1 cellular context compared by ENCODE assay signal in the genomic region with DNA sequence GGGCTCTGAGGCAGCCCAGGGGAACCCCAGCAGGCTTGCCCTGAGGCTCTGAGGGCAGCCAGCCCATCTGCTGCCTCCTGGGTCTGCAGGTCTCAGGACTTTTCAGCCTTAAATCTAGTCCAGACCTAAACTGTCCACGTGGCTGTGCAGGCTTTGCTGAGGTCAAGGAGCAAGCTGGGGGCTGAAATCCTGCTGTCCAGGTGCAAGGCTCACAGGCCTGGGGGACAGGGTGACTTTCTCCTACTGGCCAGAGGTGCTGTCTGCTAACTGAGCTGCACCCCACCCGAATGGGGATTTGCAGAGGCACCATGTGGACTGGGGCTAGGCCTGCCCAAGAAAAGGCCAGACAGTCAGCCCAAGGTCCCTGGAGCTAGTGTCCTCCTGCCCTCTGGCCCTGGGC.
A peak's percentile ranks its signal among the peaks of the same experiment; 100 is the strongest.
TF ChIP-seq lines count a peak whose summit lies in the region.

No MANE protein-coding gene starts in this region.

TF ChIP-seq in HepG2, 621 proteins besides CTCF, POLR2A, EP300 and RAD21 (continued from another document and continues in another):
- no peak for TF ChIP-seq PAX8 (CRISPR knock-in tag; IDR thresholded peaks at IDR 0.05; ENCODE audit: borderline replicate concordance)
- TF ChIP-seq ZNF484 (CRISPR knock-in tag; IDR thresholded peaks at IDR 0.05; ENCODE audit: borderline replicate concordance, low read depth), result no peak
- TF ChIP-seq ZNF570 (CRISPR knock-in tag; IDR thresholded peaks at IDR 0.05; ENCODE audit: borderline replicate concordance), result no peak
- TF ChIP-seq RAD51 (IDR thresholded peaks at IDR 0.05; ENCODE audit: borderline replicate concordance), result no peak
- no peak for TF ChIP-seq YEATS2 (CRISPR knock-in tag; IDR thresholded peaks at IDR 0.05; ENCODE audit: borderline replicate concordance)
- TF ChIP-seq, protein P1, sequence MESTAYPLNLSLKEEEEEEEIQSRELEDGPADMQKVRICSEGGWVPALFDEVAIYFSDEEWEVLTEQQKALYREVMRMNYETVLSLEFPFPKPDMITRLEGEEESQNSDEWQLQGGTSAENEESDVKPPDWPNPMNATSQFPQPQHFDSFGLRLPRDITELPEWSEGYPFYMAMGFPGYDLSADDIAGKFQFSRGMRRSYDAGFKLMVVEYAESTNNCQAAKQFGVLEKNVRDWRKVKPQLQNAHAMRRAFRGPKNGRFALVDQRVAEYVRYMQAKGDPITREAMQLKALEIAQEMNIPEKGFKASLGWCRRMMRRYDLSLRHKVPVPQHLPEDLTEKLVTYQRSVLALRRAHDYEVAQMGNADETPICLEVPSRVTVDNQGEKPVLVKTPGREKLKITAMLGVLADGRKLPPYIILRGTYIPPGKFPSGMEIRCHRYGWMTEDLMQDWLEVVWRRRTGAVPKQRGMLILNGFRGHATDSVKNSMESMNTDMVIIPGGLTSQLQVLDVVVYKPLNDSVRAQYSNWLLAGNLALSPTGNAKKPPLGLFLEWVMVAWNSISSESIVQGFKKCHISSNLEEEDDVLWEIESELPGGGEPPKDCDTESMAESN (CRISPR knock-in tag; conservative IDR thresholded peaks at IDR 0.05), result no peak
- TF ChIP-seq MZF1 (CRISPR knock-in tag; IDR thresholded peaks at IDR 0.05; ENCODE audit: borderline replicate concordance), result no peak
- TF ChIP-seq HDAC1 (CRISPR knock-in tag; IDR thresholded peaks at IDR 0.05), result peak; percentile 47; the same call in 1 of the 2 replicates
- no peak for TF ChIP-seq WIZ (CRISPR knock-in tag; IDR thresholded peaks at IDR 0.05)
- TF ChIP-seq, protein P2, sequence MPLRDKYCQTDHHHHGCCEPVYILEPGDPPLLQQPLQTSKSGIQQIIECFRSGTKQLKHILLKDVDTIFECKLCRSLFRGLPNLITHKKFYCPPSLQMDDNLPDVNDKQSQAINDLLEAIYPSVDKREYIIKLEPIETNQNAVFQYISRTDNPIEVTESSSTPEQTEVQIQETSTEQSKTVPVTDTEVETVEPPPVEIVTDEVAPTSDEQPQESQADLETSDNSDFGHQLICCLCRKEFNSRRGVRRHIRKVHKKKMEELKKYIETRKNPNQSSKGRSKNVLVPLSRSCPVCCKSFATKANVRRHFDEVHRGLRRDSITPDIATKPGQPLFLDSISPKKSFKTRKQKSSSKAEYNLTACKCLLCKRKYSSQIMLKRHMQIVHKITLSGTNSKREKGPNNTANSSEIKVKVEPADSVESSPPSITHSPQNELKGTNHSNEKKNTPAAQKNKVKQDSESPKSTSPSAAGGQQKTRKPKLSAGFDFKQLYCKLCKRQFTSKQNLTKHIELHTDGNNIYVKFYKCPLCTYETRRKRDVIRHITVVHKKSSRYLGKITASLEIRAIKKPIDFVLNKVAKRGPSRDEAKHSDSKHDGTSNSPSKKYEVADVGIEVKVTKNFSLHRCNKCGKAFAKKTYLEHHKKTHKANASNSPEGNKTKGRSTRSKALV (CRISPR knock-in tag; IDR thresholded peaks at IDR 0.05), result no peak
- TF ChIP-seq, protein P3, sequence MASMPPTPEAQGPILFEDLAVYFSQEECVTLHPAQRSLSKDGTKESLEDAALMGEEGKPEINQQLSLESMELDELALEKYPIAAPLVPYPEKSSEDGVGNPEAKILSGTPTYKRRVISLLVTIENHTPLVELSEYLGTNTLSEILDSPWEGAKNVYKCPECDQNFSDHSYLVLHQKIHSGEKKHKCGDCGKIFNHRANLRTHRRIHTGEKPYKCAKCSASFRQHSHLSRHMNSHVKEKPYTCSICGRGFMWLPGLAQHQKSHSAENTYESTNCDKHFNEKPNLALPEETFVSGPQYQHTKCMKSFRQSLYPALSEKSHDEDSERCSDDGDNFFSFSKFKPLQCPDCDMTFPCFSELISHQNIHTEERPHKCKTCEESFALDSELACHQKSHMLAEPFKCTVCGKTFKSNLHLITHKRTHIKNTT (CRISPR knock-in tag; IDR thresholded peaks at IDR 0.05), result no peak
- TF ChIP-seq TBL1XR1 (IDR thresholded peaks at IDR 0.05; ENCODE audit: borderline replicate concordance, low read length, partially characterized antibody), result no peak
- TF ChIP-seq ZFX (CRISPR knock-in tag; IDR thresholded peaks at IDR 0.05; ENCODE audit: low read depth), result peak; percentile 68
- TF ChIP-seq NCOA1 (CRISPR knock-in tag; IDR thresholded peaks at IDR 0.05), result no peak
- TF ChIP-seq ONECUT2 (CRISPR knock-in tag; IDR thresholded peaks at IDR 0.05), result no peak
- TF ChIP-seq, protein P4, sequence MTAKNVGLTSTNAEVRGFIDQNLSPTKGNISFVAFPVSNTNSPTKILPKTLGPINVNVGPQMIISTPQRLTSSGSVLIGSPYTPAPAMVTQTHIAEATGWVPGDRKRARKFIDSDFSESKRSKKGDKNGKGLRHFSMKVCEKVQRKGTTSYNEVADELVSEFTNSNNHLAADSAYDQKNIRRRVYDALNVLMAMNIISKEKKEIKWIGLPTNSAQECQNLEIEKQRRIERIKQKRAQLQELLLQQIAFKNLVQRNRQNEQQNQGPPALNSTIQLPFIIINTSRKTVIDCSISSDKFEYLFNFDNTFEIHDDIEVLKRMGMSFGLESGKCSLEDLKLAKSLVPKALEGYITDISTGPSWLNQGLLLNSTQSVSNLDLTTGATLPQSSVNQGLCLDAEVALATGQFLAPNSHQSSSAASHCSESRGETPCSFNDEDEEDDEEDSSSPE (CRISPR knock-in tag; IDR thresholded peaks at IDR 0.05), result no peak
- TF ChIP-seq CCDC6 (CRISPR knock-in tag; IDR thresholded peaks at IDR 0.05), result no peak
- 0 out of 2 replicates have a peak, but pooled peaks have one; percentile 30 for TF ChIP-seq ZBTB38 (CRISPR knock-in tag; IDR thresholded peaks at IDR 0.05)
- TF ChIP-seq ZNF263 (CRISPR knock-in tag; IDR thresholded peaks at IDR 0.05), result 0 out of 2 replicates have a peak, but pooled peaks have one; percentile 19
- TF ChIP-seq ZBTB8A (CRISPR knock-in tag; IDR thresholded peaks at IDR 0.05; ENCODE audit: borderline replicate concordance, low read depth), result no peak
- TF ChIP-seq HIVEP1 (CRISPR knock-in tag; IDR thresholded peaks at IDR 0.05), result no peak
- TF ChIP-seq HMGA1 (CRISPR knock-in tag; conservative IDR thresholded peaks at IDR 0.05), result no peak
- TF ChIP-seq ELF3 (CRISPR knock-in tag; IDR thresholded peaks at IDR 0.05), result no peak
- peak; percentile 36; the same call in 1 of the 2 replicates for TF ChIP-seq KAT8 (CRISPR knock-in tag; IDR thresholded peaks at IDR 0.05)
- TF ChIP-seq, protein P5, sequence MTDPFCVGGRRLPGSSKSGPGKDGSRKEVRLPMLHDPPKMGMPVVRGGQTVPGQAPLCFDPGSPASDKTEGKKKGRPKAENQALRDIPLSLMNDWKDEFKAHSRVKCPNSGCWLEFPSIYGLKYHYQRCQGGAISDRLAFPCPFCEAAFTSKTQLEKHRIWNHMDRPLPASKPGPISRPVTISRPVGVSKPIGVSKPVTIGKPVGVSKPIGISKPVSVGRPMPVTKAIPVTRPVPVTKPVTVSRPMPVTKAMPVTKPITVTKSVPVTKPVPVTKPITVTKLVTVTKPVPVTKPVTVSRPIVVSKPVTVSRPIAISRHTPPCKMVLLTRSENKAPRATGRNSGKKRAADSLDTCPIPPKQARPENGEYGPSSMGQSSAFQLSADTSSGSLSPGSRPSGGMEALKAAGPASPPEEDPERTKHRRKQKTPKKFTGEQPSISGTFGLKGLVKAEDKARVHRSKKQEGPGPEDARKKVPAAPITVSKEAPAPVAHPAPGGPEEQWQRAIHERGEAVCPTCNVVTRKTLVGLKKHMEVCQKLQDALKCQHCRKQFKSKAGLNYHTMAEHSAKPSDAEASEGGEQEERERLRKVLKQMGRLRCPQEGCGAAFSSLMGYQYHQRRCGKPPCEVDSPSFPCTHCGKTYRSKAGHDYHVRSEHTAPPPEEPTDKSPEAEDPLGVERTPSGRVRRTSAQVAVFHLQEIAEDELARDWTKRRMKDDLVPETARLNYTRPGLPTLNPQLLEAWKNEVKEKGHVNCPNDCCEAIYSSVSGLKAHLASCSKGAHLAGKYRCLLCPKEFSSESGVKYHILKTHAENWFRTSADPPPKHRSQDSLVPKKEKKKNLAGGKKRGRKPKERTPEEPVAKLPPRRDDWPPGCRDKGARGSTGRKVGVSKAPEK (CRISPR knock-in tag; IDR thresholded peaks at IDR 0.05; ENCODE audit: borderline replicate concordance), result peak; percentile 72; the same call in 1 of the 2 replicates
- TF ChIP-seq ISX (CRISPR knock-in tag; conservative IDR thresholded peaks at IDR 0.05), result no peak
- TF ChIP-seq TEAD3 (CRISPR knock-in tag; optimal IDR thresholded peaks at IDR 0.05; ENCODE audit: borderline replicate concordance), result no peak
- TF ChIP-seq TBX3 (IDR thresholded peaks at IDR 0.05; ENCODE audit: borderline replicate concordance), result no peak
- no peak for TF ChIP-seq SRSF1 (optimal IDR thresholded peaks at IDR 0.05; ENCODE audit: low read depth, low read length)
- no peak for TF ChIP-seq MTF1 (CRISPR knock-in tag; IDR thresholded peaks at IDR 0.05)
- no peak for TF ChIP-seq ZNF124 (CRISPR knock-in tag; IDR thresholded peaks at IDR 0.05)
- TF ChIP-seq, protein P6, sequence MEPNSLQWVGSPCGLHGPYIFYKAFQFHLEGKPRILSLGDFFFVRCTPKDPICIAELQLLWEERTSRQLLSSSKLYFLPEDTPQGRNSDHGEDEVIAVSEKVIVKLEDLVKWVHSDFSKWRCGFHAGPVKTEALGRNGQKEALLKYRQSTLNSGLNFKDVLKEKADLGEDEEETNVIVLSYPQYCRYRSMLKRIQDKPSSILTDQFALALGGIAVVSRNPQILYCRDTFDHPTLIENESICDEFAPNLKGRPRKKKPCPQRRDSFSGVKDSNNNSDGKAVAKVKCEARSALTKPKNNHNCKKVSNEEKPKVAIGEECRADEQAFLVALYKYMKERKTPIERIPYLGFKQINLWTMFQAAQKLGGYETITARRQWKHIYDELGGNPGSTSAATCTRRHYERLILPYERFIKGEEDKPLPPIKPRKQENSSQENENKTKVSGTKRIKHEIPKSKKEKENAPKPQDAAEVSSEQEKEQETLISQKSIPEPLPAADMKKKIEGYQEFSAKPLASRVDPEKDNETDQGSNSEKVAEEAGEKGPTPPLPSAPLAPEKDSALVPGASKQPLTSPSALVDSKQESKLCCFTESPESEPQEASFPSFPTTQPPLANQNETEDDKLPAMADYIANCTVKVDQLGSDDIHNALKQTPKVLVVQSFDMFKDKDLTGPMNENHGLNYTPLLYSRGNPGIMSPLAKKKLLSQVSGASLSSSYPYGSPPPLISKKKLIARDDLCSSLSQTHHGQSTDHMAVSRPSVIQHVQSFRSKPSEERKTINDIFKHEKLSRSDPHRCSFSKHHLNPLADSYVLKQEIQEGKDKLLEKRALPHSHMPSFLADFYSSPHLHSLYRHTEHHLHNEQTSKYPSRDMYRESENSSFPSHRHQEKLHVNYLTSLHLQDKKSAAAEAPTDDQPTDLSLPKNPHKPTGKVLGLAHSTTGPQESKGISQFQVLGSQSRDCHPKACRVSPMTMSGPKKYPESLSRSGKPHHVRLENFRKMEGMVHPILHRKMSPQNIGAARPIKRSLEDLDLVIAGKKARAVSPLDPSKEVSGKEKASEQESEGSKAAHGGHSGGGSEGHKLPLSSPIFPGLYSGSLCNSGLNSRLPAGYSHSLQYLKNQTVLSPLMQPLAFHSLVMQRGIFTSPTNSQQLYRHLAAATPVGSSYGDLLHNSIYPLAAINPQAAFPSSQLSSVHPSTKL (CRISPR knock-in tag; IDR thresholded peaks at IDR 0.05), result no peak; the same call in 1 of the 2 replicates
- TF ChIP-seq, protein P7, sequence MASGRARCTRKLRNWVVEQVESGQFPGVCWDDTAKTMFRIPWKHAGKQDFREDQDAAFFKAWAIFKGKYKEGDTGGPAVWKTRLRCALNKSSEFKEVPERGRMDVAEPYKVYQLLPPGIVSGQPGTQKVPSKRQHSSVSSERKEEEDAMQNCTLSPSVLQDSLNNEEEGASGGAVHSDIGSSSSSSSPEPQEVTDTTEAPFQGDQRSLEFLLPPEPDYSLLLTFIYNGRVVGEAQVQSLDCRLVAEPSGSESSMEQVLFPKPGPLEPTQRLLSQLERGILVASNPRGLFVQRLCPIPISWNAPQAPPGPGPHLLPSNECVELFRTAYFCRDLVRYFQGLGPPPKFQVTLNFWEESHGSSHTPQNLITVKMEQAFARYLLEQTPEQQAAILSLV (CRISPR knock-in tag; IDR thresholded peaks at IDR 0.05; ENCODE audit: borderline replicate concordance), result no peak
- no peak for TF ChIP-seq CREB1 (IDR thresholded peaks at IDR 0.05)
- TF ChIP-seq CREB1 (CRISPR knock-in tag; IDR thresholded peaks at IDR 0.05), result no peak
- TF ChIP-seq TBX2 (CRISPR knock-in tag; IDR thresholded peaks at IDR 0.05; ENCODE audit: borderline replicate concordance), result 0 out of 2 replicates have a peak, but pooled peaks have one; percentile 22
- TF ChIP-seq ZNF569 (CRISPR knock-in tag; IDR thresholded peaks at IDR 0.05; ENCODE audit: borderline replicate concordance), result no peak
- TF ChIP-seq, protein P8, sequence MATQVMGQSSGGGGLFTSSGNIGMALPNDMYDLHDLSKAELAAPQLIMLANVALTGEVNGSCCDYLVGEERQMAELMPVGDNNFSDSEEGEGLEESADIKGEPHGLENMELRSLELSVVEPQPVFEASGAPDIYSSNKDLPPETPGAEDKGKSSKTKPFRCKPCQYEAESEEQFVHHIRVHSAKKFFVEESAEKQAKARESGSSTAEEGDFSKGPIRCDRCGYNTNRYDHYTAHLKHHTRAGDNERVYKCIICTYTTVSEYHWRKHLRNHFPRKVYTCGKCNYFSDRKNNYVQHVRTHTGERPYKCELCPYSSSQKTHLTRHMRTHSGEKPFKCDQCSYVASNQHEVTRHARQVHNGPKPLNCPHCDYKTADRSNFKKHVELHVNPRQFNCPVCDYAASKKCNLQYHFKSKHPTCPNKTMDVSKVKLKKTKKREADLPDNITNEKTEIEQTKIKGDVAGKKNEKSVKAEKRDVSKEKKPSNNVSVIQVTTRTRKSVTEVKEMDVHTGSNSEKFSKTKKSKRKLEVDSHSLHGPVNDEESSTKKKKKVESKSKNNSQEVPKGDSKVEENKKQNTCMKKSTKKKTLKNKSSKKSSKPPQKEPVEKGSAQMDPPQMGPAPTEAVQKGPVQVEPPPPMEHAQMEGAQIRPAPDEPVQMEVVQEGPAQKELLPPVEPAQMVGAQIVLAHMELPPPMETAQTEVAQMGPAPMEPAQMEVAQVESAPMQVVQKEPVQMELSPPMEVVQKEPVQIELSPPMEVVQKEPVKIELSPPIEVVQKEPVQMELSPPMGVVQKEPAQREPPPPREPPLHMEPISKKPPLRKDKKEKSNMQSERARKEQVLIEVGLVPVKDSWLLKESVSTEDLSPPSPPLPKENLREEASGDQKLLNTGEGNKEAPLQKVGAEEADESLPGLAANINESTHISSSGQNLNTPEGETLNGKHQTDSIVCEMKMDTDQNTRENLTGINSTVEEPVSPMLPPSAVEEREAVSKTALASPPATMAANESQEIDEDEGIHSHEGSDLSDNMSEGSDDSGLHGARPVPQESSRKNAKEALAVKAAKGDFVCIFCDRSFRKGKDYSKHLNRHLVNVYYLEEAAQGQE (IDR thresholded peaks at IDR 0.05; ENCODE audit: borderline replicate concordance in 1 of 2, low read depth in 1 of 2, low read length in 2 of 2), result no peak
- no peak for TF ChIP-seq SMYD3 (CRISPR knock-in tag; IDR thresholded peaks at IDR 0.05)
- TF ChIP-seq, protein P9, sequence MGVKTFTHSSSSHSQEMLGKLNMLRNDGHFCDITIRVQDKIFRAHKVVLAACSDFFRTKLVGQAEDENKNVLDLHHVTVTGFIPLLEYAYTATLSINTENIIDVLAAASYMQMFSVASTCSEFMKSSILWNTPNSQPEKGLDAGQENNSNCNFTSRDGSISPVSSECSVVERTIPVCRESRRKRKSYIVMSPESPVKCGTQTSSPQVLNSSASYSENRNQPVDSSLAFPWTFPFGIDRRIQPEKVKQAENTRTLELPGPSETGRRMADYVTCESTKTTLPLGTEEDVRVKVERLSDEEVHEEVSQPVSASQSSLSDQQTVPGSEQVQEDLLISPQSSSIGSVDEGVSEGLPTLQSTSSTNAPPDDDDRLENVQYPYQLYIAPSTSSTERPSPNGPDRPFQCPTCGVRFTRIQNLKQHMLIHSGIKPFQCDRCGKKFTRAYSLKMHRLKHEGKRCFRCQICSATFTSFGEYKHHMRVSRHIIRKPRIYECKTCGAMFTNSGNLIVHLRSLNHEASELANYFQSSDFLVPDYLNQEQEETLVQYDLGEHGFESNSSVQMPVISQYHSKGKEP (CRISPR knock-in tag; IDR thresholded peaks at IDR 0.05), result no peak
- no peak for TF ChIP-seq SNAPC2 (CRISPR knock-in tag; IDR thresholded peaks at IDR 0.05)
- no peak for TF ChIP-seq ZNF367 (CRISPR knock-in tag; IDR thresholded peaks at IDR 0.05; ENCODE audit: borderline replicate concordance)
